ENCODE assay signal across 8 cellular contexts in genomic region chr19:33375156-33375744, GRCh38. TPM values are rescaled to one million over a fixed set of nuclear protein-coding genes. Genes with fewer than 3 reads are reported as not detected.
DNase-seq lines count a peak whose midpoint lies in the region; ATAC-seq, FAIRE-seq and TF ChIP-seq lines count a peak whose summit lies in the region.

No MANE protein-coding gene starts in this region.

- H3K27ac ChIP-seq in mesendoderm (ENCODE audit: low read depth, low read length) (no peak overlapping the region), aorta (ENCODE audit: low read depth in 1 of 2, low read length in 2 of 2) (no peak overlapping the region)

- ATAC-seq in stimulated activated naive CD8-positive, alpha-beta T cell treated with anti-CD3 and anti-CD28 coated beads, Interleukin-15, Interleukin-2, amounts not matched to agents 100 U/mL and 50 U/mL, for 24 hours = no peak
- ATAC-seq in aorta (ENCODE audit: low FRiP score) = no peak
- ATAC-seq in GM19455 (IDR thresholded peaks at IDR 0.05; ENCODE audit: unreplicated experiment) = no peak
- no peak for ATAC-seq in GM19463 (IDR thresholded peaks at IDR 0.05; ENCODE audit: unreplicated experiment)

- H2BK120ac ChIP-seq in mesendoderm (ENCODE audit: low read depth, low read length) = no peak overlapping the region

- no peak overlapping the region for H2BK15ac ChIP-seq in mesendoderm (replicated peaks; ENCODE audit: low read depth)

- H3K27me3 ChIP-seq in mesendoderm (ENCODE audit: insufficient read depth, low read length, poor library complexity) = no peaks in the 10 kb centered on the region
- H3K27me3 ChIP-seq in aorta (ENCODE audit: control insufficient read depth in 1 of 2, insufficient read depth in 2 of 2, low read length in 1 of 2) = no peaks in the 10 kb centered on the region

- H3K4me3 ChIP-seq in astrocyte of the cerebellum (ENCODE audit: low read depth, low read length) = peak overlapping the region; percentile 65
- no peak overlapping the region for H3K4me3 ChIP-seq in mesendoderm (ENCODE audit: low read length)
- H3K4me3 ChIP-seq in aorta (ENCODE audit: low read length in 2 of 2) = peak overlapping the region; percentile 65 to 87

- H3K27ac Mint-ChIP-seq in stimulated activated naive CD8-positive, alpha-beta T cell treated with anti-CD3 and anti-CD28 coated beads, Interleukin-15, Interleukin-2, amounts not matched to agents 100 ng/mL and 50 ng/mL, for 24 hours = no peak overlapping the region

- H3K4me3 Mint-ChIP-seq in stimulated activated naive CD8-positive, alpha-beta T cell treated with anti-CD3 and anti-CD28 coated beads, Interleukin-15, Interleukin-2, amounts not matched to agents 100 ng/mL and 50 ng/mL, for 24 hours = peak overlapping the region; percentile 98

- intact Hi-C loops in aorta (cut with DNase I) = loop anchor here (5.0 to 10.0 kb wide), 2 partner anchors 73 to 1890 kb away; partner anchors contain the start of genes CEBPA (in 1 of the 2) and USF2 (in 1 of the 2)

- H3K4me1 Mint-ChIP-seq in stimulated activated naive CD8-positive, alpha-beta T cell treated with anti-CD3 and anti-CD28 coated beads, Interleukin-15, Interleukin-2, amounts not matched to agents 100 ng/mL and 50 ng/mL, for 24 hours (ENCODE audit: low read depth) = peaks cover 64% of the 10 kb centered on the region

- H3K36me3 ChIP-seq in mesendoderm (ENCODE audit: control insufficient read depth, insufficient read depth, low read length) (no peaks in the 10 kb centered on the region), aorta (ENCODE audit: control insufficient read depth in 1 of 2, insufficient read depth in 2 of 2, low read length in 1 of 2) (peaks cover 0 to 3% of the 10 kb centered on the region in 2 donors)

- no peak overlapping the region for H3K4ac ChIP-seq in mesendoderm (ENCODE audit: low read depth, low read length)

- H3K9ac ChIP-seq in mesendoderm (ENCODE audit: low read length) = peak overlapping the region; percentile 96

- H3K18ac ChIP-seq in mesendoderm (ENCODE audit: low read length) = no peak overlapping the region

- in situ Hi-C loops in astrocyte of the cerebellum (cut with HindIII; ENCODE audit: low sequenced_read_pairs) = no loop called here

- peaks cover 27% of the 10 kb centered on the region for H3K79me1 ChIP-seq in mesendoderm (ENCODE audit: low read length)

- peaks cover 5% of the 10 kb centered on the region for H3K4me1 ChIP-seq in mesendoderm (ENCODE audit: control insufficient read depth, low read depth, low read length)
- H3K4me1 ChIP-seq in aorta (ENCODE audit: control insufficient read depth in 1 of 2, insufficient read depth in 2 of 2, low read length in 2 of 2) = peaks cover 0 to 7% of the 10 kb centered on the region in 2 donors

- H3K27me3 Mint-ChIP-seq in stimulated activated naive CD8-positive, alpha-beta T cell treated with anti-CD3 and anti-CD28 coated beads, Interleukin-15, Interleukin-2, amounts not matched to agents 100 ng/mL and 50 ng/mL, for 24 hours = no peaks in the 10 kb centered on the region

- H3K9me3 ChIP-seq in aorta (ENCODE audit: control insufficient read depth, low read length) = no peaks in the 10 kb centered on the region

- no peak for DNase-seq in stimulated activated naive CD8-positive, alpha-beta T cell treated with anti-CD3 and anti-CD28 coated beads, Interleukin-15, Interleukin-2, amounts not matched to agents 100 U/mL and 50 U/mL, for 24 hours
- DNase-seq in astrocyte of the cerebellum (ENCODE audit: low read depth) (no peak), mesendoderm (no peak), aorta (no peak), frontal cortex (ENCODE audit: low spot score in 2 of 2) (no peak)

- peaks cover 51% of the 10 kb centered on the region for H3K79me2 ChIP-seq in mesendoderm (ENCODE audit: control insufficient read depth, insufficient read depth, low read length)

- H4K8ac ChIP-seq in mesendoderm (ENCODE audit: low read depth, low read length) = no peak overlapping the region

- H2BK5ac ChIP-seq in mesendoderm (ENCODE audit: low read length) = no peak overlapping the region

- no peak overlapping the region for H3K23ac ChIP-seq in mesendoderm (ENCODE audit: low read length)

- no CpG with 5 or more reads among the region's 9 CpGs for WGBS in mesendoderm (ENCODE audit: extremely low coverage, insufficient coverage, low lambda C conversion rate)
- 80 to 82% methylated on average over 9 of the region's 9 CpGs for WGBS in aorta, 2 donors

- no peak for FAIRE-seq in frontal cortex (lab: Jason Lieb, UNC)

- no peaks in the 10 kb centered on the region for H3K9me3 Mint-ChIP-seq in stimulated activated naive CD8-positive, alpha-beta T cell treated with anti-CD3 and anti-CD28 coated beads, Interleukin-15, Interleukin-2, amounts not matched to agents 100 ng/mL and 50 ng/mL, for 24 hours

- no peak overlapping the region for H4K5ac ChIP-seq in mesendoderm (ENCODE audit: low read length)

- no peak overlapping the region for H2AK5ac ChIP-seq in mesendoderm (ENCODE audit: low read length)

- H3K56ac ChIP-seq in mesendoderm (ENCODE audit: low read length) = peak overlapping the region; percentile 35

- H3K4me2 ChIP-seq in mesendoderm (ENCODE audit: low read length) = peak overlapping the region; percentile 21

- peaks cover 39% of the 10 kb centered on the region for H3K36me3 Mint-ChIP-seq in stimulated activated naive CD8-positive, alpha-beta T cell treated with anti-CD3 and anti-CD28 coated beads, Interleukin-15, Interleukin-2, amounts not matched to agents 100 ng/mL and 50 ng/mL, for 24 hours (ENCODE audit: low read depth)

- no peak for TF ChIP-seq CTCF in astrocyte of the cerebellum (IDR thresholded peaks at IDR 0.05; ENCODE audit: low read depth, low read length, missing control alignments)

RNA-seq across cellular contexts. Expression of gene CEBPG, which starts 1.7 kb away (rescaled TPM):
- 19.1 TPM for polyA plus RNA-seq in mesendoderm (2013, experiment 1 of 2)
- polyA plus RNA-seq in mesendoderm (2013, experiment 2 of 2) = 19.3 TPM
- total RNA-seq in aorta (10 to 100 TPM; 21.8 to 30.5 TPM), frontal cortex (54.6 TPM)
- polyA plus RNA-seq in aorta = 10 to 100 TPM in 1 of 2 donors, 1 to 10 TPM in 1; 8.6 to 32.2 TPM
